ENCODE assay signal across 28 cellular contexts in the genomic region with DNA sequence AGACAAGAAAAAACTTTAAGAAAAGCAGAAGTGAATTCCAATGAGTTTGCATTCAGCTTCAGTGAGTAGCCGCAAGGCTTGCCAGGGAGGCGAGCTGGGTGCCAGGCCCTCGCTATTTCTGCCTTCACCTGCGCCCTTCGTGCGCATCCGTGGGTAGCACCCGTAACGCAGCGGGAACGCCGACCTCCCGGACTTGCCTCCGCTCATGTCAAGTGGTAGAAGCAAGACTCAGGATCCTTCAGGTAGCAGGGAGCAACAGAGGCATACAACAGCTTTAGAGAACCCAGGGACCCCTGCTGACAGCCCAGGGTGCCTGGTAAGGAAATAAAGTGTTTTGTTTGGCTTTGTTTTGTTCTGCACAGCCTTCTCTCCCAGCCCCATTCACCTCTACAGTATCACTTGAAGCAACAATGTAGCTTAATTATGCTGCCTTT.
DNase-seq lines count a peak whose midpoint lies in the region; ATAC-seq, FAIRE-seq and TF ChIP-seq lines count a peak whose summit lies in the region.
"Had no signal": no experiment of that assay in that cellular context is flagged by ENCODE, and none has a peak within 500 bp of the region (broad histone marks: within the 10 kb centered on the region; RNA-seq: fewer than 3 reads in every experiment).

No MANE protein-coding gene starts in this region.

- H3K9me3 Mint-ChIP-seq in naive B cell: peaks cover 0 to 5% (median 0%) of the 10 kb centered on the region in 7 donors
- H3K9me3 Mint-ChIP-seq: activated T-cell treated with anti-CD3 and anti-CD28 coated beads, Interleukin-2, amount 50 U/mL, for 24 hours; immature natural killer cell; natural killer cell treated with Interleukin-12 subunit alpha and Interleukin-12 subunit beta and Interleukin-15 and Interleukin-18, amount 100 ng/mL, for 72 hours had no signal

- H3K4me1 ChIP-seq in left lung: no peaks in the 10 kb centered on the region
- H3K4me1 ChIP-seq: foreskin keratinocyte, Peyer's patch, SJCRH30, uterus had no signal

- H3K4me1 Mint-ChIP-seq in naive B cell: peaks cover 8 to 10% (median 9%) of the 10 kb centered on the region in 3 donors
- H3K4me1 Mint-ChIP-seq: immature natural killer cell had no signal

- H3K27ac Mint-ChIP-seq in naive B cell: peak overlapping the region in 1 of 6 donors; percentile 56
- H3K27ac Mint-ChIP-seq: activated T-cell treated with anti-CD3 and anti-CD28 coated beads, Interleukin-2, amount 50 U/mL, for 24 hours; immature natural killer cell; natural killer cell treated with Interleukin-12 subunit alpha and Interleukin-12 subunit beta and Interleukin-15 and Interleukin-18, amount 100 ng/mL, for 72 hours had no signal

- no peak overlapping the region for H3K27ac ChIP-seq in left lung
- H3K27ac ChIP-seq: BLaER1 treated with 17β-estradiol and CSF1 and Interleukin-3, amounts not matched to agents 10 nM and 100 nM; foreskin keratinocyte; ovary; Peyer's patch; SJCRH30; uterus had no signal

- no peak for DNase-seq in GM12891 (ENCODE audit: insufficient read length, low spot score)
- peak; percentile 51 for DNase-seq in KBM-7
- peak; percentile 48 for DNase-seq in RPMI8226
- DNase-seq in naive B cell: peak; percentile 9
- no peak for DNase-seq in left lung
- DNase-seq in NCI-H2029 (lab: John Stamatoyannopoulos, UW): no peak
- DNase-seq: activated CD4-positive, alpha-beta T cell treated with anti-CD3 and anti-CD28 coated beads for 48 hours; activated T-cell treated with anti-CD3 and anti-CD28 coated beads, Interleukin-2, amount 50 U/mL, for 24 hours; DMS79 treated with DMSO at 0.1 percent for 48 hours; effector memory CD4-positive, alpha-beta T cell; foreskin keratinocyte; immature natural killer cell; IMR-90; NCI-H1694; NCI-H446; ovary; Peyer's patch; retina; SJCRH30; uterus had no signal

- TF ChIP-seq POLR2A in GM12891 (IDR thresholded peaks at IDR 0.05; ENCODE audit: low read depth, low read length): no peak

- peak overlapping the region in 7 of 8 donors; percentile 42 to 57 (median 47) for H3K4me3 Mint-ChIP-seq in naive B cell
- H3K4me3 Mint-ChIP-seq: activated T-cell treated with anti-CD3 and anti-CD28 coated beads, Interleukin-2, amount 50 U/mL, for 24 hours; immature natural killer cell; natural killer cell treated with Interleukin-12 subunit alpha and Interleukin-12 subunit beta and Interleukin-15 and Interleukin-18, amount 100 ng/mL, for 72 hours had no signal

- no peaks in the 10 kb centered on the region for H3K36me3 Mint-ChIP-seq in naive B cell
- H3K36me3 Mint-ChIP-seq: brain; immature natural killer cell; natural killer cell treated with Interleukin-12 subunit alpha and Interleukin-12 subunit beta and Interleukin-15 and Interleukin-18, amount 100 ng/mL, for 72 hours had no signal

- no peak for TF ChIP-seq CTCF in left lung (IDR thresholded peaks at IDR 0.05)

- no peak overlapping the region for H3K4me3 ChIP-seq in left lung
- H3K4me3 ChIP-seq: BLaER1 treated with 17β-estradiol and CSF1 and Interleukin-3, amounts not matched to agents 10 nM and 100 nM; ovary; Peyer's patch; SJCRH30; smooth muscle cell; uterus had no signal

- in situ Hi-C loops in KBM-7 (cut with MboI; ENCODE audit: low pct_unique_long_range_greater_than_20kb, low sequenced_read_pairs): no loop called here

- no peak for FAIRE-seq in GM12891 (lab: Jason Lieb, UNC)

- H3K9me3 ChIP-seq in left lung: no peaks in the 10 kb centered on the region
- H3K9me3 ChIP-seq: ovary, Peyer's patch, SJCRH30, uterus had no signal

- ATAC-seq in naive B cell (ENCODE audit: low read depth in 2 of 2): peak; percentile 65 to 66
- no peak for ATAC-seq in left lung
- no peak for ATAC-seq in HG03354 (IDR thresholded peaks at IDR 0.05; ENCODE audit: poor library complexity, severe bottlenecking, unreplicated experiment)
- no peak for ATAC-seq in HG03135 (IDR thresholded peaks at IDR 0.05; ENCODE audit: unreplicated experiment)
- ATAC-seq: esophagus mucosa; foreskin keratinocyte; HCT116; natural killer cell treated with Interleukin-12 subunit alpha and Interleukin-12 subunit beta and Interleukin-15 and Interleukin-18, amount 100 ng/mL, for 72 hours had no signal

- H3K36me3 ChIP-seq in left lung: no peaks in the 10 kb centered on the region
- H3K36me3 ChIP-seq: BLaER1 treated with 17β-estradiol and CSF1 and Interleukin-3, amounts not matched to agents 10 nM and 100 nM; ovary; Peyer's patch; SJCRH30; uterus had no signal

- peaks cover 0 to 9% (median 0%) of the 10 kb centered on the region in 3 donors for H3K27me3 Mint-ChIP-seq in naive B cell

- no peaks in the 10 kb centered on the region for H3K27me3 ChIP-seq in left lung
- H3K27me3 ChIP-seq: BLaER1 treated with 17β-estradiol and CSF1 and Interleukin-3, amounts not matched to agents 10 nM and 100 nM; foreskin keratinocyte; ovary; Peyer's patch; SJCRH30; uterus had no signal

- intact Hi-C loops in left lung (cut with DNase I): no loop called here

TF ChIP-seq in GM12891, 5 proteins besides CTCF, POLR2A, EP300 and RAD21:
- TF ChIP-seq PAX5 (IDR thresholded peaks at IDR 0.05; ENCODE audit: insufficient read depth, low read length, severe bottlenecking) (no peak), SPI1 (IDR thresholded peaks at IDR 0.05; ENCODE audit: low read depth, low read length) (peak; percentile 21; the same call in 1 of the 2 replicates)
TF ChIP-seq in GM12891: peak in this region for 1.

Comparison
In these comparisons a context has a peak if more than half of its experiments do, and no peak if none do; other contexts are left out.
1. DNase-seq: peak in KBM-7 (single experiment), RPMI8226 (single experiment) and naive B cell (single experiment); none in GM12891 (single experiment), left lung (0 of 2) and NCI-H2029 (single experiment).
2. ATAC-seq: peak in naive B cell (2 of 2); none in left lung (single experiment), HG03354 (single experiment) and HG03135 (single experiment).